Comparison of ENCODE assay signal across 8 cellular contexts in genomic region chr10:50561816-50562215, GRCh38.
DNase-seq lines count a peak whose midpoint lies in the region; ATAC-seq and TF ChIP-seq lines count a peak whose summit lies in the region.

No MANE protein-coding gene starts in this region.

- H3K27ac ChIP-seq in cardiac muscle cell: no peak overlapping the region
- H3K27ac ChIP-seq in right cardiac atrium (ENCODE audit: low read length): no peak overlapping the region
- H3K27ac ChIP-seq in uterus: peak overlapping the region; percentile 31 to 38

- no peak for ATAC-seq in T-helper 17 cell
- peak; percentile 21 to 39 for ATAC-seq in right cardiac atrium
- no peak for ATAC-seq in HG03175 (IDR thresholded peaks at IDR 0.05; ENCODE audit: unreplicated experiment)
- no peak for ATAC-seq in HG03469 (IDR thresholded peaks at IDR 0.05; ENCODE audit: unreplicated experiment)

- H3K27ac Mint-ChIP-seq in T-helper 17 cell: peak overlapping the region; percentile 8
- H3K27ac Mint-ChIP-seq in activated T-helper 1 cell treated with anti-CD3 and anti-CD28 coated beads, Interleukin-12 subunit alpha, Interleukin-12 subunit beta, Interleukin-2, Interleukin-4 antibody, amounts not matched to agents 30 ng/mL and 10 ng/mL and 1 ng/mL, durations not matched to agents 14 hours and 24 hours and 36 hours: no peak overlapping the region

- H3K4me3 ChIP-seq in cardiac muscle cell (no peak overlapping the region), right cardiac atrium (ENCODE audit: low read length) (no peak overlapping the region), uterus (no peak overlapping the region)

- intact Hi-C loops in cardiac septum (cut with DNase I): no loop called here
- intact Hi-C loops in right cardiac atrium (cut with DNase I): no loop called here
- intact Hi-C loops in uterus (cut with DNase I; ENCODE audit: low total_unique reads): no loop called here
- intact Hi-C loops in activated T-helper 1 cell treated with anti-CD3 and anti-CD28 coated beads, Interleukin-12 subunit alpha, Interleukin-12 subunit beta, Interleukin-2, Interleukin-4 antibody, amounts not matched to agents 30 ng/mL and 10 ng/mL and 1 ng/mL, durations not matched to agents 14 hours and 24 hours and 36 hours (cut with micrococcal nuclease): loop anchor here (2.0 to 5.0 kb wide), 2 partner anchors 60 to 91 kb away; partner anchors contain the start of gene SGMS1

- TF ChIP-seq POLR2A in uterus (IDR thresholded peaks at IDR 0.05): no peak

- peaks cover 4% of the 10 kb centered on the region for H3K4me1 ChIP-seq in cardiac muscle cell (ENCODE audit: low read depth)
- H3K4me1 ChIP-seq in right cardiac atrium (ENCODE audit: control insufficient read depth, insufficient read depth, low read length): peaks cover 2% of the 10 kb centered on the region
- peaks cover 0 to 8% of the 10 kb centered on the region in 2 donors for H3K4me1 ChIP-seq in uterus

- DNase-seq in cardiac muscle cell (ENCODE audit: low read depth in 1 of 2, low spot score in 1 of 2): no peak
- DNase-seq in cardiac septum (ENCODE audit: low spot score): no peak
- no peak for DNase-seq in T-helper 17 cell
- DNase-seq in right cardiac atrium: no peak
- DNase-seq in uterus: no peak
- no peak for DNase-seq in activated T-helper 1 cell treated with anti-CD3 and anti-CD28 coated beads, Interleukin-12 subunit alpha, Interleukin-12 subunit beta, Interleukin-2, Interleukin-4 antibody, amounts not matched to agents 30 ng/mL and 10 ng/mL and 1 ng/mL, durations not matched to agents 14 hours and 24 hours and 36 hours (ENCODE audit: low spot score)

- 77% methylated on average over 2 of the region's 2 CpGs for WGBS in right cardiac atrium

- no peaks in the 10 kb centered on the region for H3K36me3 Mint-ChIP-seq in T-helper 17 cell (ENCODE audit: low read depth)
- no peaks in the 10 kb centered on the region for H3K36me3 Mint-ChIP-seq in activated T-helper 1 cell treated with anti-CD3 and anti-CD28 coated beads, Interleukin-12 subunit alpha, Interleukin-12 subunit beta, Interleukin-2, Interleukin-4 antibody, amounts not matched to agents 30 ng/mL and 10 ng/mL and 1 ng/mL, durations not matched to agents 14 hours and 24 hours and 36 hours (ENCODE audit: low read depth)

- no peaks in the 10 kb centered on the region for H3K9me3 Mint-ChIP-seq in activated T-helper 1 cell treated with anti-CD3 and anti-CD28 coated beads, Interleukin-12 subunit alpha, Interleukin-12 subunit beta, Interleukin-2, Interleukin-4 antibody, amounts not matched to agents 30 ng/mL and 10 ng/mL and 1 ng/mL, durations not matched to agents 14 hours and 24 hours and 36 hours

- H3K36me3 ChIP-seq in cardiac muscle cell: no peaks in the 10 kb centered on the region
- H3K36me3 ChIP-seq in uterus: no peaks in the 10 kb centered on the region

- no peaks in the 10 kb centered on the region for H3K27me3 Mint-ChIP-seq in T-helper 17 cell
- H3K27me3 Mint-ChIP-seq in activated T-helper 1 cell treated with anti-CD3 and anti-CD28 coated beads, Interleukin-12 subunit alpha, Interleukin-12 subunit beta, Interleukin-2, Interleukin-4 antibody, amounts not matched to agents 30 ng/mL and 10 ng/mL and 1 ng/mL, durations not matched to agents 14 hours and 24 hours and 36 hours (ENCODE audit: insufficient read depth): no peaks in the 10 kb centered on the region

- TF ChIP-seq CTCF in cardiac muscle cell (IDR thresholded peaks at IDR 0.05; ENCODE audit: low read depth, low read length) (peak; percentile 57), uterus (IDR thresholded peaks at IDR 0.05) (peak in 3 of 4 experiments; percentile 15 to 39 (median 36))

- H3K9me3 ChIP-seq in cardiac muscle cell (ENCODE audit: low read depth): no peaks in the 10 kb centered on the region
- no peaks in the 10 kb centered on the region for H3K9me3 ChIP-seq in T-helper 17 cell (ENCODE audit: control insufficient read depth, low read length, poor library complexity, severe bottlenecking)
- H3K9me3 ChIP-seq in right cardiac atrium (ENCODE audit: control insufficient read depth, low read length): no peaks in the 10 kb centered on the region
- no peaks in the 10 kb centered on the region for H3K9me3 ChIP-seq in uterus

- H3K4me1 Mint-ChIP-seq in T-helper 17 cell: peaks cover 24% of the 10 kb centered on the region
- no peaks in the 10 kb centered on the region for H3K4me1 Mint-ChIP-seq in activated T-helper 1 cell treated with anti-CD3 and anti-CD28 coated beads, Interleukin-12 subunit alpha, Interleukin-12 subunit beta, Interleukin-2, Interleukin-4 antibody, amounts not matched to agents 30 ng/mL and 10 ng/mL and 1 ng/mL, durations not matched to agents 14 hours and 24 hours and 36 hours (ENCODE audit: low read depth)

- no peak overlapping the region for H3K4me3 Mint-ChIP-seq in T-helper 17 cell
- H3K4me3 Mint-ChIP-seq in activated T-helper 1 cell treated with anti-CD3 and anti-CD28 coated beads, Interleukin-12 subunit alpha, Interleukin-12 subunit beta, Interleukin-2, Interleukin-4 antibody, amounts not matched to agents 30 ng/mL and 10 ng/mL and 1 ng/mL, durations not matched to agents 14 hours and 24 hours and 36 hours: no peak overlapping the region

- H3K27me3 ChIP-seq in cardiac muscle cell (no peaks in the 10 kb centered on the region), right cardiac atrium (ENCODE audit: control insufficient read depth, insufficient read depth) (no peaks in the 10 kb centered on the region), uterus (no peaks in the 10 kb centered on the region)

Comparison
In these comparisons a context has a peak if more than half of its experiments do, and no peak if none do; other contexts are left out.
1. H3K27ac ChIP-seq: peak in uterus (2 of 2); none in cardiac muscle cell (single experiment) and right cardiac atrium (single experiment).
2. ATAC-seq: peak in right cardiac atrium (2 of 2); none in T-helper 17 cell (single experiment), HG03175 (single experiment) and HG03469 (single experiment).